25 cellular contexts compared by ENCODE assay signal in genomic region chr1:82978461-82979324, GRCh38.
DNase-seq lines count a peak whose midpoint lies in the region; ATAC-seq, FAIRE-seq and TF ChIP-seq lines count a peak whose summit lies in the region.
"Had no signal": no experiment of that assay in that cellular context is flagged by ENCODE, and none has a peak within 500 bp of the region (broad histone marks: within the 10 kb centered on the region; RNA-seq: fewer than 3 reads in every experiment).

No MANE protein-coding gene starts in this region.

- H3K36me3 Mint-ChIP-seq in H9 (ENCODE audit: insufficient read depth in 1 of 3, low read depth in 3 of 3) (no peaks in the 10 kb centered on the region), mesothelial cell of epicardium (no peaks in the 10 kb centered on the region)
- no peaks in the 10 kb centered on the region for H3K36me3 Mint-ChIP-seq in natural killer cell treated with Interleukin-12 subunit alpha and Interleukin-12 subunit beta and Interleukin-15 and Interleukin-18, amount 100 ng/mL, for 72 hours

- no peak overlapping the region for H2BK20ac ChIP-seq in H9 (ENCODE audit: low read depth, low read length, poor library complexity, severe bottlenecking)

- no peaks in the 10 kb centered on the region for H3K27me3 ChIP-seq in H9 (ENCODE audit: insufficient read depth, low read length)
- H3K27me3 ChIP-seq: heart left ventricle had no signal

- CTCF ChIA-PET in OCI-LY7 (lab: Charles Lee; ENCODE audit: unreplicated experiment): no interaction called here

- BruUV-seq in OCI-LY7 (replicated peaks; lab: Mats Ljungman, UMichigan): no TSS peak

- H3K27ac Mint-ChIP-seq in H9 (peak overlapping the region; percentile 50 to 97 (median 59); a peak in 6 of 7 replicates), mesothelial cell of epicardium (peak overlapping the region; percentile 75)
- H3K27ac Mint-ChIP-seq in natural killer cell treated with Interleukin-12 subunit alpha and Interleukin-12 subunit beta and Interleukin-15 and Interleukin-18, amount 100 ng/mL, for 72 hours: no peak overlapping the region
- H3K27ac Mint-ChIP-seq: activated CD8-positive, alpha-beta T cell treated with anti-CD3 and anti-CD28 coated beads, Interleukin-2, amount 10 ng/mL, durations not matched to agents 7 days and 5 days; activated naive CD4-positive, alpha-beta T cell treated with anti-CD3 and anti-CD28 coated beads for 36 hours; activated T-cell treated with anti-CD3 and anti-CD28 coated beads, Interleukin-2, amount 50 U/mL, for 24 hours; nephron progenitor cell had no signal

- H2AFZ ChIP-seq in H9 (ENCODE audit: low read length): peak overlapping the region; percentile 32
- peak overlapping the region; percentile 11; the same call in 1 of the 2 replicates for H2AFZ ChIP-seq in OCI-LY7 (ENCODE audit: low read length)

- no CpG with 5 or more reads among the region's 10 CpGs for WGBS in H9 (ENCODE audit: extremely low coverage, insufficient read length, low lambda C conversion rate)

- no peak overlapping the region for H2BK5ac ChIP-seq in H9 (ENCODE audit: insufficient read length, low read length)

- H4K20me1 ChIP-seq in H9 (ENCODE audit: control insufficient read depth, insufficient read depth, insufficient read length): no peaks in the 10 kb centered on the region
- H4K20me1 ChIP-seq in OCI-LY7 (ENCODE audit: insufficient read depth, low read length): no peaks in the 10 kb centered on the region

- no peak overlapping the region for H3K4me3 ChIP-seq in OCI-LY7 (ENCODE audit: low read depth, low read length, poor library complexity, severe bottlenecking)
- H3K4me3 ChIP-seq in epithelial cell of esophagus (ENCODE audit: low read length): no peak overlapping the region
- H3K4me3 ChIP-seq: heart left ventricle had no signal

- H3K4me2 ChIP-seq in H9 (ENCODE audit: insufficient read depth, insufficient read length, low read length) (no peak overlapping the region), OCI-LY7 (ENCODE audit: low read length) (peak overlapping the region; percentile 69)

- no peaks in the 10 kb centered on the region for H3K23me2 ChIP-seq in H9 (ENCODE audit: insufficient read length, low read depth, low read length, poor library complexity, severe bottlenecking)

- no peak overlapping the region for H3T11ph ChIP-seq in H9 (ENCODE audit: low read length)

- no peak overlapping the region for H3K23ac ChIP-seq in H9 (ENCODE audit: insufficient read length, low read depth, low read length)

- H3K79me2 ChIP-seq in H9 (ENCODE audit: insufficient read depth, low read length): no peaks in the 10 kb centered on the region
- H3K79me2 ChIP-seq in OCI-LY7 (ENCODE audit: insufficient read depth, low read depth, low read length): no peaks in the 10 kb centered on the region

- H3K27me3 Mint-ChIP-seq in H9 (ENCODE audit: low read depth) (no peaks in the 10 kb centered on the region), mesothelial cell of epicardium (ENCODE audit: low read depth) (no peaks in the 10 kb centered on the region)
- H3K27me3 Mint-ChIP-seq in natural killer cell treated with Interleukin-12 subunit alpha and Interleukin-12 subunit beta and Interleukin-15 and Interleukin-18, amount 100 ng/mL, for 72 hours: no peaks in the 10 kb centered on the region

- no peak overlapping the region for H4K91ac ChIP-seq in H9 (ENCODE audit: insufficient read length, low read depth, low read length)

- POLR2A ChIA-PET in OCI-LY7 (lab: Charles Lee): interaction anchor here (0.5 kb wide), 1 partner anchor 358 kb away, joined by 9 read pairs; no protein-coding TSS in a partner anchor

- no peaks in the 10 kb centered on the region for H3K9me3 ChIP-seq in H9 (ENCODE audit: control insufficient read depth, low read depth, low read length)
- no peaks in the 10 kb centered on the region for H3K9me3 ChIP-seq in OCI-LY7 (ENCODE audit: low read length)
- H3K9me3 ChIP-seq: heart left ventricle had no signal

- no peak overlapping the region for H4K8ac ChIP-seq in H9 (replicated peaks; ENCODE audit: insufficient read length, low read depth, low read length)

- intact Hi-C loops in OCI-LY7 (cut with micrococcal nuclease; ENCODE audit: unreplicated experiment): no loop called here

- peaks cover 6% of the 10 kb centered on the region; the same call in 1 of the 2 replicates for H3K4me1 ChIP-seq in H9 (ENCODE audit: insufficient read depth, low read length)
- peaks cover 51% of the 10 kb centered on the region for H3K4me1 ChIP-seq in OCI-LY7 (ENCODE audit: insufficient read depth, low read length, poor library complexity, severe bottlenecking)

- no peaks in the 10 kb centered on the region for H3K79me1 ChIP-seq in H9 (ENCODE audit: insufficient read depth, low read depth, low read length, poor library complexity, severe bottlenecking)

- TF ChIP-seq POLR2A in GM12891 (IDR thresholded peaks at IDR 0.05; ENCODE audit: low read depth, low read length): no peak

- H4K5ac ChIP-seq in H9 (ENCODE audit: insufficient read length, low read depth, low read length): no peak overlapping the region

- peaks cover 32 to 38% of the 10 kb centered on the region in 2 experiments for H3K4me1 Mint-ChIP-seq in H9
- H3K4me1 Mint-ChIP-seq in mesothelial cell of epicardium: peaks cover 46% of the 10 kb centered on the region
- no peaks in the 10 kb centered on the region for H3K4me1 Mint-ChIP-seq in natural killer cell treated with Interleukin-12 subunit alpha and Interleukin-12 subunit beta and Interleukin-15 and Interleukin-18, amount 100 ng/mL, for 72 hours (ENCODE audit: low read depth in 2 of 2)

- H2BK120ac ChIP-seq in H9 (ENCODE audit: low read depth, low read length, poor library complexity, severe bottlenecking): no peak overlapping the region

- no peak overlapping the region for H3K4ac ChIP-seq in H9 (ENCODE audit: low read depth, low read length)

- H3K9me2 ChIP-seq in OCI-LY7 (ENCODE audit: insufficient read depth, low read length): no peaks in the 10 kb centered on the region

- no peak for ATAC-seq in natural killer cell treated with Interleukin-12 subunit alpha and Interleukin-12 subunit beta and Interleukin-15 and Interleukin-18, amount 100 ng/mL, for 72 hours
- ATAC-seq in HG03139 (IDR thresholded peaks at IDR 0.05; ENCODE audit: unreplicated experiment): no peak
- ATAC-seq: activated CD8-positive, alpha-beta T cell treated with anti-CD3 and anti-CD28 coated beads, Interleukin-2, amount 10 ng/mL, durations not matched to agents 7 days and 5 days; heart left ventricle had no signal

- no peak overlapping the region for H2AK5ac ChIP-seq in H9 (ENCODE audit: insufficient read length, low read length)

- H3K14ac ChIP-seq in H9 (ENCODE audit: insufficient read depth, low read length): peak overlapping the region; percentile 13; the same call in 1 of the 2 replicates

- no peak overlapping the region for H2BK15ac ChIP-seq in H9 (ENCODE audit: low read depth, low read length)

- FAIRE-seq in GM12891 (lab: Jason Lieb, UNC): no peak
- FAIRE-seq: GM12892, keratinocyte, small intestine had no signal

- H3K56ac ChIP-seq in H9 (ENCODE audit: insufficient read length, low read depth, low read length): no peak overlapping the region

- H3K9me3 Mint-ChIP-seq in H9: no peaks in the 10 kb centered on the region
- H3K9me3 Mint-ChIP-seq in mesothelial cell of epicardium: no peaks in the 10 kb centered on the region
- H3K9me3 Mint-ChIP-seq in natural killer cell treated with Interleukin-12 subunit alpha and Interleukin-12 subunit beta and Interleukin-15 and Interleukin-18, amount 100 ng/mL, for 72 hours: peaks cover 10% of the 10 kb centered on the region
- H3K9me3 Mint-ChIP-seq: activated naive CD4-positive, alpha-beta T cell treated with anti-CD3 and anti-CD28 coated beads for 36 hours; activated T-cell treated with anti-CD3 and anti-CD28 coated beads, Interleukin-2, amount 50 U/mL, for 24 hours; nephron progenitor cell had no signal

- no peak overlapping the region for H3K4me3 Mint-ChIP-seq in H9
- peak overlapping the region; percentile 26 for H3K4me3 Mint-ChIP-seq in mesothelial cell of epicardium
- H3K4me3 Mint-ChIP-seq in natural killer cell treated with Interleukin-12 subunit alpha and Interleukin-12 subunit beta and Interleukin-15 and Interleukin-18, amount 100 ng/mL, for 72 hours: no peak overlapping the region
- H3K4me3 Mint-ChIP-seq: activated CD8-positive, alpha-beta T cell treated with anti-CD3 and anti-CD28 coated beads, Interleukin-2, amount 10 ng/mL, durations not matched to agents 7 days and 5 days; activated naive CD4-positive, alpha-beta T cell treated with anti-CD3 and anti-CD28 coated beads for 36 hours; activated T-cell treated with anti-CD3 and anti-CD28 coated beads, Interleukin-2, amount 50 U/mL, for 24 hours; nephron progenitor cell had no signal

- H3K18ac ChIP-seq in H9 (ENCODE audit: insufficient read length, low read depth, low read length): peak overlapping the region; percentile 5

- H3K27ac ChIP-seq in H9 (ENCODE audit: insufficient read length, low read depth, low read length): peak overlapping the region; percentile 80
- peak overlapping the region; percentile 89 for H3K27ac ChIP-seq in OCI-LY7 (ENCODE audit: low read depth, low read length, poor library complexity, severe bottlenecking)
- H3K27ac ChIP-seq: C4-2B, heart left ventricle had no signal

- DNase-seq in H9 (peak; percentile 43), OCI-LY7 (ENCODE audit: low spot score) (peak; percentile 13), epithelial cell of esophagus (ENCODE audit: low read depth) (peak; percentile 33), mesothelial cell of epicardium (ENCODE audit: low spot score in 2 of 2, unreplicated experiment in 2 of 2) (no peak), GM12891 (ENCODE audit: insufficient read length, low spot score) (no peak), NCI-H128 (lab: John Stamatoyannopoulos, UW; ENCODE audit: unreplicated experiment) (no peak)
- DNase-seq in natural killer cell treated with Interleukin-12 subunit alpha and Interleukin-12 subunit beta and Interleukin-15 and Interleukin-18, amount 100 ng/mL, for 72 hours (ENCODE audit: low spot score): no peak
- DNase-seq: activated CD8-positive, alpha-beta T cell treated with anti-CD3 and anti-CD28 coated beads, Interleukin-2, amount 10 ng/mL, durations not matched to agents 7 days and 5 days; activated naive CD4-positive, alpha-beta T cell treated with anti-CD3 and anti-CD28 coated beads for 36 hours; activated T-cell treated with anti-CD3 and anti-CD28 coated beads, Interleukin-2, amount 50 U/mL, for 24 hours; aorta; cerebellar nuclear complex; DMS153; heart left ventricle; Kasumi-1; midbrain; NCI-H524; nephron progenitor cell; small intestine; stimulated activated CD4-positive, alpha-beta T cell treated with anti-CD3 and anti-CD28 coated beads, Interleukin-4, amount 100 ng/mL, for 24 hours; T-helper 9 cell had no signal

- H3K9ac ChIP-seq in H9 (ENCODE audit: extremely low read depth, insufficient read length, low read length): no peak overlapping the region

- peak overlapping the region; percentile 39 for H2BK12ac ChIP-seq in H9 (ENCODE audit: insufficient read length, low read depth, low read length)

- no peaks in the 10 kb centered on the region for H3K36me3 ChIP-seq in OCI-LY7 (ENCODE audit: insufficient read depth, low read length)
- H3K36me3 ChIP-seq: heart left ventricle had no signal

- TF ChIP-seq CTCF in H9 (conservative IDR thresholded peaks at IDR 0.05) (no peak), OCI-LY7 (conservative IDR thresholded peaks at IDR 0.05; ENCODE audit: low read length) (no peak), epithelial cell of esophagus (IDR thresholded peaks at IDR 0.05; ENCODE audit: insufficient read depth, low read depth, low read length, missing control alignments) (no peak), mesothelial cell of epicardium (IDR thresholded peaks at IDR 0.05; ENCODE audit: unreplicated experiment) (no peak)

Comparison
In these comparisons a context has a peak if more than half of its experiments do, and no peak if none do; other contexts are left out.
1. DNase-seq: peak in H9 (single experiment), OCI-LY7 (single experiment) and epithelial cell of esophagus (single experiment); none in mesothelial cell of epicardium (0 of 2), natural killer cell treated with Interleukin-12 subunit alpha and Interleukin-12 subunit beta and Interleukin-15 and Interleukin-18, amount 100 ng/mL, for 72 hours (single experiment), GM12891 (single experiment) and NCI-H128 (single experiment).
2. H3K27ac Mint-ChIP-seq: peak in H9 (3 of 3) and mesothelial cell of epicardium (single experiment); none in natural killer cell treated with Interleukin-12 subunit alpha and Interleukin-12 subunit beta and Interleukin-15 and Interleukin-18, amount 100 ng/mL, for 72 hours (0 of 2).